ENCODE assay signal across 8 cellular contexts in the genomic region with DNA sequence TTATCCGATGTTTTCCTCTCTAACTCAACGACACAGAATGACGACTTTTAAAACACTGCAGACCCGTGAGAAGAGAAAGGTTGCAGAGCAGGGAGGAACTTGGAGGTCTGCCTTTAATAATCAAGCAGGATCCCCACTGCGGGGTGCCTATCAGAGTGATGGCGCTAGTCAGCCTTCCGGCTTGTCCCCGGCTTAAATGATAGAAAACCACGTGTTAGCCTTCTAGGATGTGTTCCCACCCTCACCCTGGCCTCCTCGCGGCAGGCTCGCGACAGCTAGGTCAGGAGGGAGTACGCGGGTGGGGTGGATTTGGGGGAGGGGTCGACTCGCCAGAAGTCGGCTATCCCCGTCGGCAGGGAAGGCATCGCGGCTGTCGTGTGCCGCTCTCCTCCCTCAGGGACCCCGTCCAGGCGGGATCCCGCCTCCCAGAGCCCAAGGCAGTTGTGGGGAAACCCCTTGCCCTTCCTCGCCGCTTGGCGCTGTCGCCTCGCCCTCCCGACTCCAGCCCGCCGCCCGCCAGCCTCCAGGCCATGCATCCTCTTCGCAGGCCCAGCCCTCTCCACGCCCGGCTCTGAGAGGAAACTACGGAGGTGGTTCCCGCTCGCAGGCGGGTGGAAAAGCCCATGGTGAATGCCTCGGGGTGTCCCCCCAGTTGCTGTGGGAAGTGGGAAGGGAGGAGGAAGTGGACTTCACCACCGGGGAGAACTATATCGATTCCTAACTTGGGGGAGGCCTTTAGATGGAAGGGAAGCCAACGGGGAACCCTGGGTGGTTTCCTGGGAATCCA. TPM values are rescaled to one million over a fixed set of nuclear protein-coding genes. Genes with fewer than 3 reads are reported as not detected.
DNase-seq lines count a peak whose midpoint lies in the region; ATAC-seq, FAIRE-seq and TF ChIP-seq lines count a peak whose summit lies in the region.

No MANE protein-coding gene starts in this region.

- DNase-seq in CD8-positive, alpha-beta T cell, result peak; percentile 29 to 75 (median 56)
- peak; percentile 34 for DNase-seq in HPDE6-E6E7 (ENCODE audit: extremely low spot score)
- DNase-seq in NOMO-1 treated with DMSO at 0.1 percent for 48 hours (lab: John Stamatoyannopoulos, UW; ENCODE audit: unreplicated experiment), result peak; percentile 58
- DNase-seq in activated CD8-positive, alpha-beta memory T cell treated with anti-CD3 and anti-CD28 coated beads, Interleukin-2, amount 50 U/mL, for 4 hours, result peak; percentile 63
- peak; percentile 78 for DNase-seq in endothelial cell of umbilical vein (ENCODE audit: low read depth, low spot score)
- DNase-seq in stimulated activated CD8-positive, alpha-beta memory T cell treated with anti-CD3 and anti-CD28 coated beads, Interleukin-4, amount 100 ng/mL, for 1 hour (ENCODE audit: low read depth in 2 of 2, low spot score in 1 of 2), result peak; percentile 37 to 42

- peaks cover 22% of the 10 kb centered on the region for H3K36me3 Mint-ChIP-seq in CD8-positive, alpha-beta T cell

- H3K4me2 ChIP-seq in endothelial cell of umbilical vein (ENCODE audit: insufficient read depth, low read length), result peak overlapping the region; percentile 100

- no peaks in the 10 kb centered on the region for H3K9me3 ChIP-seq in CD8-positive, alpha-beta T cell (ENCODE audit: low read length)
- no peaks in the 10 kb centered on the region for H3K9me3 ChIP-seq in endothelial cell of umbilical vein (replicated peaks; ENCODE audit: control insufficient read depth, insufficient read depth, low read length)
- H3K9me3 ChIP-seq in mononuclear cell (ENCODE audit: low read depth, low read length), result no peaks in the 10 kb centered on the region

- no peak for TF ChIP-seq POLR2A in endothelial cell of umbilical vein (IDR thresholded peaks at IDR 0.05; ENCODE audit: low read depth, low read length)

- FAIRE-seq in endothelial cell of umbilical vein (lab: Jason Lieb, UNC), result peak; percentile 59

- POLR2A ChIA-PET in CD8-positive, alpha-beta T cell (lab: Charles Lee), result interaction anchor here (1.8 to 3.1 kb wide), 2 partner anchors 73 to 163 kb away, joined by 4 to 14 read pairs; a partner anchor contains a TSS
- POLR2A ChIA-PET in endothelial cell of umbilical vein (lab: Charles Lee), result no interaction called here

- H3K9ac ChIP-seq in endothelial cell of umbilical vein (replicated peaks; ENCODE audit: extremely low read depth, insufficient read depth, low read length), result peak overlapping the region; percentile 92

- H3K36me3 ChIP-seq in CD8-positive, alpha-beta T cell (ENCODE audit: insufficient read depth, low read length), result no peaks in the 10 kb centered on the region
- peaks cover 0 to 3% of the 10 kb centered on the region in 2 experiments for H3K36me3 ChIP-seq in endothelial cell of umbilical vein (ENCODE audit: control insufficient read depth in 2 of 2, extremely low read depth in 1 of 2, insufficient read depth in 2 of 2, low read length in 2 of 2)

- dilution Hi-C loops in endothelial cell of umbilical vein (cut with MboI; ENCODE audit: extremely low pct_ligation_motif_present, low sequenced_read_pairs), result no loop called here

- no peaks in the 10 kb centered on the region for H3K9me1 ChIP-seq in endothelial cell of umbilical vein (replicated peaks; ENCODE audit: control insufficient read depth, extremely low read depth, insufficient read depth, low read length)

- peak overlapping the region; percentile 90 for H3K27ac ChIP-seq in CD8-positive, alpha-beta T cell (ENCODE audit: low read depth, low read length)
- peak overlapping the region; percentile 90 for H3K27ac ChIP-seq in endothelial cell of umbilical vein (ENCODE audit: insufficient read depth, low read depth, low read length)

- TF ChIP-seq CTCF in CD8-positive, alpha-beta T cell (IDR thresholded peaks at IDR 0.05), result no peak
- no peak for TF ChIP-seq CTCF in endothelial cell of umbilical vein (IDR thresholded peaks at IDR 0.05; ENCODE audit: extremely low read depth in 1 of 2, insufficient read depth in 1 of 2, low read depth in 1 of 2, low read length in 2 of 2)

- peak overlapping the region; percentile 86 for H3K4me3 ChIP-seq in CD8-positive, alpha-beta T cell (ENCODE audit: low read depth, low read length)
- H3K4me3 ChIP-seq in endothelial cell of umbilical vein (replicated peaks in 1 of 3; ENCODE audit: insufficient read depth in 1 of 3, low read depth in 1 of 3, low read length in 3 of 3) (peak overlapping the region; percentile 62 to 91 (median 89)), mononuclear cell (ENCODE audit: low read length) (peak overlapping the region; percentile 81)

- BruUV-seq in endothelial cell of umbilical vein (replicated peaks; lab: Mats Ljungman, UMichigan), result no TSS peak

- intact Hi-C loops in CD8-positive, alpha-beta T cell (cut with DNase I, micrococcal nuclease), result loop anchor here (1.0 to 10.0 kb wide), 14 partner anchors 72 to 1846 kb away; a partner anchor contains a TSS
- intact Hi-C loops in endothelial cell of umbilical vein (cut with micrococcal nuclease), result loop anchor here (1.0 to 5.0 kb wide), 9 partner anchors 72 to 581 kb away; a partner anchor contains a TSS

- CTCF ChIA-PET in CD8-positive, alpha-beta T cell (lab: Charles Lee), result interaction anchor here (0.8 to 1.6 kb wide), 9 partner anchors 68 to 214 kb away, joined by 3 to 8 read pairs (median 3); no protein-coding TSS in a partner anchor
- CTCF ChIA-PET in endothelial cell of umbilical vein (lab: Charles Lee), result interaction anchor here (1.0 to 1.5 kb wide), 4 partner anchors 22 to 508 kb away, joined by 3 to 4 read pairs (median 3); no protein-coding TSS in a partner anchor

- peaks cover 24% of the 10 kb centered on the region for H3K4me1 Mint-ChIP-seq in CD8-positive, alpha-beta T cell (ENCODE audit: low read depth)

- no peaks in the 10 kb centered on the region for H3K9me3 Mint-ChIP-seq in CD8-positive, alpha-beta T cell

- peak overlapping the region; percentile 98 for H3K4me3 Mint-ChIP-seq in CD8-positive, alpha-beta T cell

- peak overlapping the region; percentile 99 for H3K27ac Mint-ChIP-seq in CD8-positive, alpha-beta T cell

- H3K27me3 Mint-ChIP-seq in CD8-positive, alpha-beta T cell (ENCODE audit: low read depth), result no peaks in the 10 kb centered on the region

- H3K27me3 ChIP-seq in CD8-positive, alpha-beta T cell (ENCODE audit: insufficient read depth, low read length), result no peaks in the 10 kb centered on the region
- H3K27me3 ChIP-seq in endothelial cell of umbilical vein (ENCODE audit: control insufficient read depth in 2 of 2, insufficient read depth in 2 of 2, low read length in 2 of 2) (no peaks in the 10 kb centered on the region), mononuclear cell (ENCODE audit: insufficient read depth, low read length) (no peaks in the 10 kb centered on the region)

- peaks cover 36% of the 10 kb centered on the region for H3K79me2 ChIP-seq in endothelial cell of umbilical vein (ENCODE audit: control insufficient read depth, insufficient read depth, low read length)

- peaks cover 29% of the 10 kb centered on the region for H3K4me1 ChIP-seq in CD8-positive, alpha-beta T cell (ENCODE audit: insufficient read depth, low read length)
- H3K4me1 ChIP-seq in endothelial cell of umbilical vein (ENCODE audit: control insufficient read depth, extremely low read depth, insufficient read depth, low read length) (peaks cover 19% of the 10 kb centered on the region), mononuclear cell (ENCODE audit: insufficient read depth, low read length) (peaks cover 40% of the 10 kb centered on the region)

- H4K20me1 ChIP-seq in endothelial cell of umbilical vein (replicated peaks; ENCODE audit: control insufficient read depth, extremely low read depth, insufficient read depth, low read length), result no peaks in the 10 kb centered on the region

- ATAC-seq in CD8-positive, alpha-beta T cell, result peak; percentile 19
- ATAC-seq in GM19463 (IDR thresholded peaks at IDR 0.05; ENCODE audit: unreplicated experiment), result peak; percentile 31

- H2AFZ ChIP-seq in endothelial cell of umbilical vein (ENCODE audit: low read depth, low read length), result peak overlapping the region; percentile 91

TF ChIP-seq in endothelial cell of umbilical vein, 7 proteins besides CTCF, POLR2A, EP300 and RAD21:
- no peak for TF ChIP-seq MYC (IDR thresholded peaks at IDR 0.05; ENCODE audit: low read depth, low read length)
- TF ChIP-seq, protein P1, sequence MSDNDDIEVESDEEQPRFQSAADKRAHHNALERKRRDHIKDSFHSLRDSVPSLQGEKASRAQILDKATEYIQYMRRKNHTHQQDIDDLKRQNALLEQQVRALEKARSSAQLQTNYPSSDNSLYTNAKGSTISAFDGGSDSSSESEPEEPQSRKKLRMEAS (IDR thresholded peaks at IDR 0.05; ENCODE audit: insufficient read depth, insufficient read length), result peak; percentile 75

RNA-seq across cellular contexts. Expression of a gene that starts 1.1 kb away (rescaled TPM):
- total RNA-seq in CD8-positive, alpha-beta T cell, result 10 to 100 TPM; 38.9 to 42.8 TPM
- total RNA-seq in endothelial cell of umbilical vein (42.1 and 47.1 TPM in 2 replicates), mononuclear cell (36.6 TPM)
- 23.8 and 25.4 TPM in 2 replicates for polyA plus RNA-seq in endothelial cell of umbilical vein
- 21.8 and 23.9 TPM in 2 replicates for polyA plus RNA-seq in endothelial cell of umbilical vein (2011; cell fraction: cytosol; rRNA removed)
- polyA plus RNA-seq in endothelial cell of umbilical vein (2011; cell fraction: nucleus; rRNA removed), result 43.9 and 51.4 TPM in 2 replicates
- polyA plus RNA-seq in endothelial cell of umbilical vein (2012), result 24.8 and 34.0 TPM in 2 replicates
- polyA minus RNA-seq in endothelial cell of umbilical vein, result 53.4 and 67.9 TPM in 2 replicates
- 42.9 TPM for polyA minus RNA-seq in endothelial cell of umbilical vein (2011; cell fraction: cytosol; rRNA and poly(A)+ RNA removed)
- polyA minus RNA-seq in endothelial cell of umbilical vein (2011; cell fraction: nucleus; rRNA and poly(A)+ RNA removed), result 45.4 and 62.1 TPM in 2 replicates

RNA-seq across cellular contexts. Expression of a gene that starts 53.0 kb away (rescaled TPM):
- not detected for total RNA-seq in CD8-positive, alpha-beta T cell
- 0.16 and 0.38 TPM in 2 replicates for total RNA-seq in endothelial cell of umbilical vein
- polyA plus RNA-seq in endothelial cell of umbilical vein, result 0.13 and 0.28 TPM in 2 replicates
- 0.08 and 0.09 TPM in 2 replicates for polyA plus RNA-seq in endothelial cell of umbilical vein (2011; cell fraction: cytosol; rRNA removed)
- polyA plus RNA-seq in endothelial cell of umbilical vein (2011; cell fraction: nucleus; rRNA removed), result not detected in 2 replicates
- 0.33 and 0.37 TPM in 2 replicates for polyA plus RNA-seq in endothelial cell of umbilical vein (2012)
- polyA minus RNA-seq in endothelial cell of umbilical vein, result 0.11 TPM in 1 of 2 replicates, not detected in the other
- not detected for polyA minus RNA-seq in endothelial cell of umbilical vein (2011; cell fraction: cytosol; rRNA and poly(A)+ RNA removed)
- not detected in 2 replicates for polyA minus RNA-seq in endothelial cell of umbilical vein (2011; cell fraction: nucleus; rRNA and poly(A)+ RNA removed)
- total RNA-seq in mononuclear cell, result not detected

Comparison
In these comparisons a context has a peak if more than half of its experiments do, and no peak if none do; other contexts are left out.
1. Peak in every context shown above with its lines: DNase-seq, ATAC-seq, H3K4me3 ChIP-seq and H3K27ac ChIP-seq.